ENCODE assay signal across 15 cellular contexts in genomic region chr9:117232266-117232665, GRCh38.
"Had no signal": no experiment of that assay in that cellular context is flagged by ENCODE, and none has a peak within 500 bp of the region (broad histone marks: within the 10 kb centered on the region; RNA-seq: fewer than 3 reads in every experiment).

No MANE protein-coding gene starts in this region.

- DNase-seq: effector CD8-positive, alpha-beta T cell; esophagus squamous epithelium; foreskin fibroblast; kidney; left cardiac atrium; left ventricle myocardium inferior; lower lobe of right lung; midbrain; nucleus accumbens; ovary; sigmoid colon; stimulated activated CD4-positive, alpha-beta T cell treated with anti-CD3 and anti-CD28 coated beads, Interleukin-12 subunit alpha, Interleukin-12 subunit beta, amount 100 ng/mL, for 4 hours; stimulated activated naive CD4-positive, alpha-beta T cell; stomach; trophoblast cell had no signal
